In the genomic region with DNA sequence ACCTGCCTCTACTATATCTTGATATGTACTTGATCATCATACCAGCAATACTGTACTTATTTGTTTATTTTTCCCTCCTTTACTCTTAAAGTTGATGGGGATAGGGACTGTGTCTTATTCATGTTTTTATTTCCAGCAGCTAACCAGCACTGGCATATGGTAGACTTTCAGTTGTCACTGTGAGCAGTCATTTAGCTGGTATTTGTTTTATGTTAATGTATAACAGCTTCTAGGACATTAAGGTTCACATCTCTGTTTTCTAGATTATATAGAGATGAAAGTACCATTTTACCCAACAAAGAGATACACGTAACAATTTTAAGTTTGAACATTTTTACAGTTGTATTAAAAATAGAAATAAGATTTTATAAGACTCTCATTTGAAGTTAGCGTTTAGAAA, we compare ENCODE assay signal across 19 cellular contexts.
"Had no signal": no experiment of that assay in that cellular context is flagged by ENCODE, and none has a peak within 500 bp of the region (broad histone marks: within the 10 kb centered on the region; RNA-seq: fewer than 3 reads in every experiment).

No MANE protein-coding gene starts in this region.

- H3K4me3 ChIP-seq: dorsolateral prefrontal cortex, sigmoid colon, skin epidermis, stomach, thoracic aorta, transverse colon had no signal

- H3K4me1 Mint-ChIP-seq: immature natural killer cell had no signal

- H3K27me3 Mint-ChIP-seq: naive thymus-derived CD8-positive, alpha-beta T cell had no signal

- H3K27ac Mint-ChIP-seq: immature natural killer cell; naive thymus-derived CD8-positive, alpha-beta T cell had no signal

- H3K9me3 ChIP-seq: neutrophil, sigmoid colon, stomach, thoracic aorta, transverse colon had no signal

- H3K9me3 Mint-ChIP-seq: immature natural killer cell; naive thymus-derived CD8-positive, alpha-beta T cell had no signal

- ATAC-seq: esophagus mucosa; left cardiac atrium; naive thymus-derived CD8-positive, alpha-beta T cell had no signal

- H3K4me3 Mint-ChIP-seq: immature natural killer cell; naive thymus-derived CD8-positive, alpha-beta T cell had no signal

- DNase-seq: cortex of kidney; dorsolateral prefrontal cortex; effector CD8-positive, alpha-beta T cell; immature natural killer cell; kidney; left cardiac atrium; mammary epithelial cell; naive thymus-derived CD8-positive, alpha-beta T cell; posterior cingulate gyrus; sigmoid colon; stimulated activated CD4-positive, alpha-beta T cell treated with anti-CD3 and anti-CD28 coated beads, Interleukin-12 subunit alpha, Interleukin-12 subunit beta, amount 100 ng/mL, for 4 hours; stimulated activated naive CD4-positive, alpha-beta T cell; stomach; substantia nigra; transverse colon had no signal

- H3K27me3 ChIP-seq: dorsolateral prefrontal cortex, neutrophil, sigmoid colon, stomach, transverse colon had no signal
